ENCODE assay signal across 13 cellular contexts in genomic region chr14:60515696-60516284, GRCh38. TPM values are rescaled to one million over a fixed set of nuclear protein-coding genes. Genes with fewer than 3 reads are reported as not detected.
A peak's percentile ranks its signal among the peaks of the same experiment; 100 is the strongest.
DNase-seq lines count a peak whose midpoint lies in the region; ATAC-seq lines count a peak whose summit lies in the region.
"Had no signal": no experiment of that assay in that cellular context is flagged by ENCODE, and none has a peak within 500 bp of the region (broad histone marks: within the 10 kb centered on the region; RNA-seq: fewer than 3 reads in every experiment).

No MANE protein-coding gene starts in this region.

- peak overlapping the region; percentile 22 for H3K4me3 Mint-ChIP-seq in T-helper 1 cell treated with Interleukin-12 subunit alpha and Interleukin-12 subunit beta and Interleukin-4 antibody, amounts not matched to agents 30 μg/mL and 1 μg/mL, for 36 hours
- peak overlapping the region; percentile 37 for H3K4me3 Mint-ChIP-seq in activated T-helper 17 cell treated with anti-CD3 and anti-CD28 coated beads, Interleukin-2, amount 50 U/mL, for 72 hours
- H3K4me3 Mint-ChIP-seq in stimulated activated effector memory CD8-positive, alpha-beta T cell treated with anti-CD3 and anti-CD28 coated beads, Interleukin-12 subunit alpha, Interleukin-12 subunit beta, amount 100 ng/mL, for 72 hours = peak overlapping the region; percentile 11

- peaks cover 60% of the 10 kb centered on the region for H3K27me3 Mint-ChIP-seq in T-helper 1 cell treated with Interleukin-12 subunit alpha and Interleukin-12 subunit beta and Interleukin-4 antibody, amounts not matched to agents 30 μg/mL and 1 μg/mL, for 36 hours (ENCODE audit: low read depth)
- peaks cover 52% of the 10 kb centered on the region for H3K27me3 Mint-ChIP-seq in activated T-helper 17 cell treated with anti-CD3 and anti-CD28 coated beads, Interleukin-2, amount 50 U/mL, for 72 hours

- H3K9me3 Mint-ChIP-seq in T-helper 1 cell treated with Interleukin-12 subunit alpha and Interleukin-12 subunit beta and Interleukin-4 antibody, amounts not matched to agents 30 μg/mL and 1 μg/mL, for 36 hours = no peaks in the 10 kb centered on the region
- H3K9me3 Mint-ChIP-seq in activated T-helper 17 cell treated with anti-CD3 and anti-CD28 coated beads, Interleukin-2, amount 50 U/mL, for 72 hours = no peaks in the 10 kb centered on the region
- H3K9me3 Mint-ChIP-seq in stimulated activated effector memory CD8-positive, alpha-beta T cell treated with anti-CD3 and anti-CD28 coated beads, Interleukin-12 subunit alpha, Interleukin-12 subunit beta, amount 100 ng/mL, for 72 hours = peaks cover 4% of the 10 kb centered on the region

- H3K36me3 Mint-ChIP-seq in T-helper 1 cell treated with Interleukin-12 subunit alpha and Interleukin-12 subunit beta and Interleukin-4 antibody, amounts not matched to agents 30 μg/mL and 1 μg/mL, for 36 hours (ENCODE audit: low read depth) = peaks cover 5% of the 10 kb centered on the region
- H3K36me3 Mint-ChIP-seq in activated T-helper 17 cell treated with anti-CD3 and anti-CD28 coated beads, Interleukin-2, amount 50 U/mL, for 72 hours (ENCODE audit: low read depth) = no peaks in the 10 kb centered on the region
- no peaks in the 10 kb centered on the region for H3K36me3 Mint-ChIP-seq in stimulated activated effector memory CD8-positive, alpha-beta T cell treated with anti-CD3 and anti-CD28 coated beads, Interleukin-12 subunit alpha, Interleukin-12 subunit beta, amount 100 ng/mL, for 72 hours

- no peak for DNase-seq in T-helper 1 cell
- peak; percentile 75 for DNase-seq in islet precursor cell
- DNase-seq in stimulated activated effector memory CD8-positive, alpha-beta T cell treated with anti-CD3 and anti-CD28 coated beads, Interleukin-12 subunit alpha, Interleukin-12 subunit beta, amount 100 ng/mL, for 72 hours (ENCODE audit: low spot score in 2 of 2) = no peak
- DNase-seq in NCI-H1092 treated with DMSO at 0.1 percent for 48 hours (lab: John Stamatoyannopoulos, UW) = no peak
- DNase-seq in AML-193 (lab: John Stamatoyannopoulos, UW) = no peak
- no peak for DNase-seq in NCI-H2171 treated with DMSO at 0.1 percent for 48 hours (lab: John Stamatoyannopoulos, UW)
- DNase-seq: anterior cingulate cortex; hippocampal formation; NCI-H1105 treated with DMSO at 0.1 percent for 48 hours; stimulated activated naive CD4-positive, alpha-beta T cell had no signal

- ATAC-seq in activated T-helper 17 cell treated with anti-CD3 and anti-CD28 coated beads, Interleukin-2, amount 50 U/mL, for 72 hours (replicated peaks) = no peak
- peak; percentile 51 for ATAC-seq in stimulated activated effector memory CD8-positive, alpha-beta T cell treated with anti-CD3 and anti-CD28 coated beads, Interleukin-12 subunit alpha, Interleukin-12 subunit beta, amount 100 ng/mL, for 72 hours

- H3K27ac Mint-ChIP-seq in T-helper 1 cell treated with Interleukin-12 subunit alpha and Interleukin-12 subunit beta and Interleukin-4 antibody, amounts not matched to agents 30 μg/mL and 1 μg/mL, for 36 hours = peak overlapping the region; percentile 75
- no peak overlapping the region for H3K27ac Mint-ChIP-seq in activated T-helper 17 cell treated with anti-CD3 and anti-CD28 coated beads, Interleukin-2, amount 50 U/mL, for 72 hours
- no peak overlapping the region for H3K27ac Mint-ChIP-seq in stimulated activated effector memory CD8-positive, alpha-beta T cell treated with anti-CD3 and anti-CD28 coated beads, Interleukin-12 subunit alpha, Interleukin-12 subunit beta, amount 100 ng/mL, for 72 hours

- H3K4me1 Mint-ChIP-seq in T-helper 1 cell treated with Interleukin-12 subunit alpha and Interleukin-12 subunit beta and Interleukin-4 antibody, amounts not matched to agents 30 μg/mL and 1 μg/mL, for 36 hours (ENCODE audit: low read depth) = peaks cover 8% of the 10 kb centered on the region
- peaks cover 5% of the 10 kb centered on the region for H3K4me1 Mint-ChIP-seq in activated T-helper 17 cell treated with anti-CD3 and anti-CD28 coated beads, Interleukin-2, amount 50 U/mL, for 72 hours
- H3K4me1 Mint-ChIP-seq in stimulated activated effector memory CD8-positive, alpha-beta T cell treated with anti-CD3 and anti-CD28 coated beads, Interleukin-12 subunit alpha, Interleukin-12 subunit beta, amount 100 ng/mL, for 72 hours = peaks cover 10% of the 10 kb centered on the region

RNA-seq across cellular contexts. Expression of gene SIX6, which starts 6.8 kb away (rescaled TPM):
- not detected for total RNA-seq in activated T-helper 17 cell treated with anti-CD3 and anti-CD28 coated beads, Interleukin-2, amount 50 U/mL, for 72 hours
- total RNA-seq: A172 had no signal

RNA-seq across cellular contexts. Expression of gene C14orf39, which starts 29.9 kb away (rescaled TPM):
- total RNA-seq in activated T-helper 17 cell treated with anti-CD3 and anti-CD28 coated beads, Interleukin-2, amount 50 U/mL, for 72 hours = not detected
- total RNA-seq: A172 had no signal
